Comparison of ENCODE assay signal across 18 cellular contexts in genomic region chr12:63318933-63319332, GRCh38.
DNase-seq lines count a peak whose midpoint lies in the region; ATAC-seq, FAIRE-seq and TF ChIP-seq lines count a peak whose summit lies in the region.
"Had no signal": no experiment of that assay in that cellular context is flagged by ENCODE, and none has a peak within 500 bp of the region (broad histone marks: within the 10 kb centered on the region; RNA-seq: fewer than 3 reads in every experiment).

No MANE protein-coding gene starts in this region.

- H3K79me2 ChIP-seq in astrocyte (ENCODE audit: insufficient read depth, low read length), result no peaks in the 10 kb centered on the region

- H3K4me3 ChIP-seq in astrocyte (ENCODE audit: insufficient read depth, low read depth, low read length) (no peak overlapping the region), small intestine (ENCODE audit: low read depth in 1 of 2, low read length in 2 of 2) (no peak overlapping the region), heart left ventricle (no peak overlapping the region)
- H3K4me3 ChIP-seq: GM23338 had no signal

- no peak for TF ChIP-seq POLR2A in heart left ventricle (IDR thresholded peaks at IDR 0.05)

- no peak overlapping the region for H3K4me2 ChIP-seq in astrocyte (ENCODE audit: low read length)
- H3K4me2 ChIP-seq: GM23338 had no signal

- 71 to 96% (median 81%) methylated on average over 1 of the region's 1 CpG for WGBS in small intestine, 3 donors
- 61 to 76% (median 70%) methylated on average over 1 of the region's 1 CpG for WGBS in heart left ventricle, 4 donors

- no peaks in the 10 kb centered on the region for H3K36me3 ChIP-seq in astrocyte (ENCODE audit: insufficient read depth, low read length)
- H3K36me3 ChIP-seq in small intestine (ENCODE audit: control insufficient read depth in 2 of 2, insufficient read depth in 2 of 2, low read length in 2 of 2), result no peaks in the 10 kb centered on the region
- no peaks in the 10 kb centered on the region for H3K36me3 ChIP-seq in heart left ventricle
- H3K36me3 ChIP-seq: BE2C had no signal

- peaks cover 13% of the 10 kb centered on the region for H3K4me1 Mint-ChIP-seq in astrocyte (ENCODE audit: low read depth, unreplicated experiment)
- H3K4me1 Mint-ChIP-seq: CD4-positive, alpha-beta memory T cell had no signal

- peak overlapping the region; percentile 68 for H3K27ac Mint-ChIP-seq in astrocyte (ENCODE audit: unreplicated experiment)
- H3K27ac Mint-ChIP-seq: CD4-positive, alpha-beta memory T cell; GM23338; H9 had no signal

- FAIRE-seq in astrocyte (lab: Jason Lieb, UNC), result no peak
- FAIRE-seq in small intestine (lab: Jason Lieb, UNC), result no peak
- FAIRE-seq: A204.1, G401.6, GM12891 had no signal

- no peak overlapping the region for H3K9ac ChIP-seq in astrocyte (ENCODE audit: low read length)

- no peak overlapping the region for H2AFZ ChIP-seq in astrocyte (ENCODE audit: low read depth, low read length)
- H2AFZ ChIP-seq: GM23338 had no signal

- H3K27me3 ChIP-seq in astrocyte (ENCODE audit: insufficient read depth, low read length) (peaks cover 2% of the 10 kb centered on the region), small intestine (ENCODE audit: control insufficient read depth in 2 of 2, insufficient read depth in 2 of 2, low read length in 2 of 2) (no peaks in the 10 kb centered on the region), heart left ventricle (no peaks in the 10 kb centered on the region)

- H3K9me3 ChIP-seq in astrocyte (ENCODE audit: insufficient read depth, low read depth, low read length) (no peaks in the 10 kb centered on the region), small intestine (ENCODE audit: control insufficient read depth, low read depth) (no peaks in the 10 kb centered on the region), heart left ventricle (peaks cover 0 to 10% (median 0%) of the 10 kb centered on the region in 12 donors)
- H3K9me3 ChIP-seq: BE2C had no signal

- DNase-seq in astrocyte (ENCODE audit: low read depth) (no peak), small intestine (no peak), heart left ventricle (no peak), NCI-H1417 (lab: John Stamatoyannopoulos, UW) (no peak)
- DNase-seq: BE2C; CD4-positive, alpha-beta memory T cell; DMS79; H9 had no signal

- H3K9me3 Mint-ChIP-seq in astrocyte (ENCODE audit: unreplicated experiment), result no peaks in the 10 kb centered on the region
- H3K9me3 Mint-ChIP-seq: GM23338, H9 had no signal

- H3K27me3 Mint-ChIP-seq in astrocyte (ENCODE audit: low read depth, unreplicated experiment), result no peaks in the 10 kb centered on the region

- peak; percentile 50 for ATAC-seq in GM18511 (IDR thresholded peaks at IDR 0.05; ENCODE audit: unreplicated experiment)
- peak; percentile 64 for ATAC-seq in GM19438 (IDR thresholded peaks at IDR 0.05; ENCODE audit: low read depth, unreplicated experiment)
- ATAC-seq in HG03432 (IDR thresholded peaks at IDR 0.05; ENCODE audit: unreplicated experiment), result peak; percentile 40
- no peak for ATAC-seq in heart left ventricle
- no peak for ATAC-seq in HG02763 (IDR thresholded peaks at IDR 0.05; ENCODE audit: unreplicated experiment)

- H3K4me3 Mint-ChIP-seq in astrocyte (ENCODE audit: unreplicated experiment), result no peak overlapping the region
- H3K4me3 Mint-ChIP-seq: CD4-positive, alpha-beta memory T cell; GM23338; H9 had no signal

- no peak for TF ChIP-seq CTCF in astrocyte (IDR thresholded peaks at IDR 0.05; ENCODE audit: insufficient read depth, low read depth, low read length)
- no peak for TF ChIP-seq CTCF in heart left ventricle (IDR thresholded peaks at IDR 0.05)

- intact Hi-C loops in heart left ventricle (cut with DNase I), result no loop called here

- no peaks in the 10 kb centered on the region for H4K20me1 ChIP-seq in astrocyte (ENCODE audit: insufficient read depth, low read length)

- H3K4me1 ChIP-seq in astrocyte (ENCODE audit: insufficient read depth, low read length) (peaks cover 9% of the 10 kb centered on the region), small intestine (ENCODE audit: control insufficient read depth in 2 of 2, insufficient read depth in 1 of 2, low read depth in 1 of 2, low read length in 1 of 2) (no peaks in the 10 kb centered on the region), heart left ventricle (no peaks in the 10 kb centered on the region)
- H3K4me1 ChIP-seq: BE2C had no signal

- no peaks in the 10 kb centered on the region for H3K36me3 Mint-ChIP-seq in astrocyte (ENCODE audit: low read depth, unreplicated experiment)
- H3K36me3 Mint-ChIP-seq: CD4-positive, alpha-beta memory T cell had no signal

- H3K27ac ChIP-seq in astrocyte (ENCODE audit: low read depth, low read length) (no peak overlapping the region), small intestine (ENCODE audit: low read depth in 1 of 2, low read length in 1 of 2) (no peak overlapping the region), heart left ventricle (no peak overlapping the region)
- H3K27ac ChIP-seq: C4-2B, HL-60 had no signal

Comparison
In these comparisons a context has a peak if more than half of its experiments do, and no peak if none do; other contexts are left out.
1. ATAC-seq: peak in GM18511 (single experiment), GM19438 (single experiment) and HG03432 (single experiment); none in heart left ventricle (0 of 4) and HG02763 (single experiment).